In the genomic region with DNA sequence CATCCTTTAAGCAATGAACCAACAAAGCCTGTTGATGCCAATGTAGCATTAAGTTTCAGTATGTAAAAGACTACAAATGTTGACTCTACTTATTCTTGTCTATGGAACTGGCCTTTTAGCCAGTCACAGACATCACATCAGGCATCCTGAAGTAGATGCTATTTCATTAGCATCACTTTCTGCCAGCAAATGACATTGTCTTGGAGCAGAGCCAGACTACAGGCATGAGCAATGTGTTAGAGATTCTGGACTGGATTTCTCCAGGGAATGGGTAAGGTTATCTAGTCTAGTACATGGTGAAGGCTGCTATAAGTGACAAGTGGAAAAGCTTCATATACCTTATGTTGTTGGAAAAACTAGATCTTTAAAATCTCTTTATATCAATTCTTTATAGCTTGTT, we compare ENCODE assay signal across 9 cellular contexts.
DNase-seq lines count a peak whose midpoint lies in the region; ATAC-seq, FAIRE-seq and TF ChIP-seq lines count a peak whose summit lies in the region.
"Had no signal": no experiment of that assay in that cellular context is flagged by ENCODE, and none has a peak within 500 bp of the region (broad histone marks: within the 10 kb centered on the region; RNA-seq: fewer than 3 reads in every experiment).

No MANE protein-coding gene starts in this region.

- no peak overlapping the region for H2BK120ac ChIP-seq in IMR-90 (ENCODE audit: low read depth, low read length)

- no peak overlapping the region for H2BK20ac ChIP-seq in IMR-90 (ENCODE audit: low read depth, low read length)

- no peak for TF ChIP-seq CTCF in IMR-90 (conservative IDR thresholded peaks at IDR 0.05; ENCODE audit: low read depth, low read length)
- no peak for TF ChIP-seq CTCF in Calu3 (IDR thresholded peaks at IDR 0.05; ENCODE audit: unreplicated experiment)

- no peaks in the 10 kb centered on the region for H3K36me3 ChIP-seq in IMR-90 (ENCODE audit: control insufficient read depth, insufficient read depth, low read length)

- no peaks in the 10 kb centered on the region for H3K4me1 Mint-ChIP-seq in Calu3 (ENCODE audit: low read depth, unreplicated experiment)
- H3K4me1 Mint-ChIP-seq in stimulated activated naive B cell treated with anti-CD40 and anti-IgM and Interleukin-4, amounts not matched to agents 10 μg/mL and 1 μg/mL and 100 μg/mL, for 72 hours: no peaks in the 10 kb centered on the region

- no peak overlapping the region for H3K9ac ChIP-seq in IMR-90 (ENCODE audit: low read depth, low read length)

- no peak overlapping the region for H3K56ac ChIP-seq in IMR-90 (ENCODE audit: extremely low read depth, insufficient read depth, low read length)

- no peak overlapping the region for H3K23ac ChIP-seq in IMR-90 (ENCODE audit: low read depth, low read length)

- H3K18ac ChIP-seq in IMR-90 (ENCODE audit: low read depth, low read length): no peak overlapping the region

- H3K27me3 Mint-ChIP-seq in Calu3 (ENCODE audit: unreplicated experiment): no peaks in the 10 kb centered on the region
- H3K27me3 Mint-ChIP-seq in stimulated activated naive B cell treated with anti-CD40 and anti-IgM and Interleukin-4, amounts not matched to agents 10 μg/mL and 1 μg/mL and 100 μg/mL, for 72 hours: no peaks in the 10 kb centered on the region

- H3K9me3 Mint-ChIP-seq in Calu3 (ENCODE audit: low read depth, unreplicated experiment): no peaks in the 10 kb centered on the region
- peaks cover 0 to 2% of the 10 kb centered on the region in 2 donors for H3K9me3 Mint-ChIP-seq in stimulated activated naive B cell treated with anti-CD40 and anti-IgM and Interleukin-4, amounts not matched to agents 10 μg/mL and 1 μg/mL and 100 μg/mL, for 72 hours

- H3K27ac ChIP-seq in IMR-90 (ENCODE audit: insufficient read depth, low read length): no peak overlapping the region
- H3K27ac ChIP-seq in cingulate gyrus (ENCODE audit: low read depth, low read length): peak overlapping the region; percentile 43
- H3K27ac ChIP-seq: epithelial cell of prostate had no signal

- no peak overlapping the region for H2AK9ac ChIP-seq in IMR-90 (replicated peaks; ENCODE audit: low read depth, low read length, poor library complexity)

- CTCF ChIA-PET in IMR-90 (lab: Yijun Ruan, JAX): interaction anchor here (0.5 kb wide), 1 partner anchor 141 kb away, joined by 6 read pairs; no protein-coding TSS in a partner anchor
- CTCF ChIA-PET in Calu3 (lab: Charles Lee): interaction anchor here (0.6 to 0.7 kb wide), 2 partner anchors 141 to 611 kb away, joined by 5 to 6 read pairs; no protein-coding TSS in a partner anchor

- H2AK5ac ChIP-seq in IMR-90 (ENCODE audit: low read depth, low read length): no peak overlapping the region

- no peak for ATAC-seq in IMR-90 (ENCODE audit: low read depth)
- ATAC-seq in GM19035 (IDR thresholded peaks at IDR 0.05; ENCODE audit: unreplicated experiment): no peak
- ATAC-seq in stimulated activated naive B cell treated with anti-CD40 and anti-IgM and Interleukin-4, amounts not matched to agents 10 μg/mL and 1 μg/mL and 100 μg/mL, for 72 hours (replicated peaks): no peak

- no peaks in the 10 kb centered on the region for H3K9me1 ChIP-seq in IMR-90 (ENCODE audit: insufficient read depth, low read length)

- H3K14ac ChIP-seq in IMR-90 (replicated peaks; ENCODE audit: low read depth, low read length): no peak overlapping the region

- H4K91ac ChIP-seq in IMR-90 (ENCODE audit: insufficient read depth, low read depth, low read length): no peak overlapping the region

- no peak overlapping the region for H3K4me2 ChIP-seq in IMR-90 (ENCODE audit: low read depth, low read length)

- H4K20me1 ChIP-seq in IMR-90 (ENCODE audit: insufficient read depth, low read length): no peaks in the 10 kb centered on the region

- TF ChIP-seq RAD21 in IMR-90 (IDR thresholded peaks at IDR 0.05; ENCODE audit: low read length): no peak

- no peak overlapping the region for H3K4ac ChIP-seq in IMR-90 (ENCODE audit: low read depth, low read length)

- H3K4me3 ChIP-seq in IMR-90 (ENCODE audit: insufficient read depth, low read depth, low read length): no peak overlapping the region

- H3K27me3 ChIP-seq in IMR-90 (ENCODE audit: control insufficient read depth, insufficient read depth, low read length): no peaks in the 10 kb centered on the region

- no peak overlapping the region for H3K4me3 Mint-ChIP-seq in Calu3 (ENCODE audit: low read depth, unreplicated experiment)
- H3K4me3 Mint-ChIP-seq in stimulated activated naive B cell treated with anti-CD40 and anti-IgM and Interleukin-4, amounts not matched to agents 10 μg/mL and 1 μg/mL and 100 μg/mL, for 72 hours: no peak overlapping the region

- BruUV-seq in IMR-90 (replicated peaks; lab: Mats Ljungman, UMichigan): no TSS peak
- no TSS peak for BruUV-seq in Calu3 (replicated peaks; lab: Mats Ljungman, UMichigan)

- no peak overlapping the region for H4K8ac ChIP-seq in IMR-90 (ENCODE audit: low read depth in 2 of 2, low read length in 2 of 2)

- TF ChIP-seq POLR2A in IMR-90 (IDR thresholded peaks at IDR 0.05; ENCODE audit: low read depth, low read length): no peak

- no peak overlapping the region for H4K5ac ChIP-seq in IMR-90 (ENCODE audit: low read depth, low read length)

- in situ Hi-C loops in IMR-90 (cut with MboI; ENCODE audit: low sequenced_read_pairs): no loop called here

- H3K27ac Mint-ChIP-seq in Calu3 (ENCODE audit: unreplicated experiment): no peak overlapping the region
- no peak overlapping the region for H3K27ac Mint-ChIP-seq in stimulated activated naive B cell treated with anti-CD40 and anti-IgM and Interleukin-4, amounts not matched to agents 10 μg/mL and 1 μg/mL and 100 μg/mL, for 72 hours

- H3K9me3 ChIP-seq in IMR-90 (ENCODE audit: control insufficient read depth, insufficient read depth, low read length): no peaks in the 10 kb centered on the region

- no peak overlapping the region for H2BK15ac ChIP-seq in IMR-90 (ENCODE audit: low read depth, low read length)

- H3K79me1 ChIP-seq in IMR-90 (ENCODE audit: low read depth in 1 of 2, low read length in 2 of 2): no peaks in the 10 kb centered on the region

- no peaks in the 10 kb centered on the region for H3K4me1 ChIP-seq in IMR-90 (ENCODE audit: control insufficient read depth, insufficient read depth, low read length)

- H3K36me3 Mint-ChIP-seq in Calu3 (ENCODE audit: insufficient read depth, unreplicated experiment): peaks cover 5% of the 10 kb centered on the region
- H3K36me3 Mint-ChIP-seq in stimulated activated naive B cell treated with anti-CD40 and anti-IgM and Interleukin-4, amounts not matched to agents 10 μg/mL and 1 μg/mL and 100 μg/mL, for 72 hours: no peaks in the 10 kb centered on the region

- dilution Hi-C loops in IMR-90 (cut with HindIII; ENCODE audit: low sequenced_read_pairs, unreplicated experiment): no loop called here

- intact Hi-C loops in IMR-90 (cut with micrococcal nuclease) (no loop called here), Calu3 (cut with micrococcal nuclease; ENCODE audit: unreplicated experiment) (loop anchor here (1.0 kb wide), 2 partner anchors 140 to 206 kb away; no protein-coding TSS in a partner anchor)

- H2BK5ac ChIP-seq in IMR-90 (ENCODE audit: low read depth, low read length, poor library complexity, severe bottlenecking): no peak overlapping the region

- no peak overlapping the region for H2AFZ ChIP-seq in IMR-90 (replicated peaks; ENCODE audit: low read length, poor library complexity)

- POLR2A ChIA-PET in IMR-90 (lab: Charles Lee; ENCODE audit: unreplicated experiment): no interaction called here

- peak; percentile 2 for DNase-seq in IMR-90
- peak; percentile 89 for DNase-seq in NCI-H69 (lab: John Stamatoyannopoulos, UW)
- peak; percentile 92 for DNase-seq in pons (ENCODE audit: low spot score)
- DNase-seq in Calu3: no peak
- no peak for DNase-seq in stimulated activated naive B cell treated with anti-CD40 and anti-IgM and Interleukin-4, amounts not matched to agents 10 μg/mL and 1 μg/mL and 100 μg/mL, for 72 hours
- DNase-seq in GM19239 (ENCODE audit: insufficient read length, low spot score): no peak

- no peak for FAIRE-seq in GM19239 (lab: Jason Lieb, UNC)

TF ChIP-seq in IMR-90, 13 proteins besides CTCF, POLR2A, EP300 and RAD21:
- TF ChIP-seq FOS (IDR thresholded peaks at IDR 0.05; ENCODE audit: low read depth, low read length) (no peak), CHD1 (IDR thresholded peaks at IDR 0.05; ENCODE audit: low read depth, low read length) (no peak), MXI1 (IDR thresholded peaks at IDR 0.05; ENCODE audit: borderline replicate concordance, low read depth, low read length) (no peak), NFE2L2 (IDR thresholded peaks at IDR 0.05; ENCODE audit: low read depth, low read length) (no peak), RFX5 (IDR thresholded peaks at IDR 0.05; ENCODE audit: low read depth, low read length) (no peak), BHLHE40 (IDR thresholded peaks at IDR 0.05; ENCODE audit: low read depth, low read length) (no peak), CEBPB (IDR thresholded peaks at IDR 0.05; ENCODE audit: low read depth, low read length) (no peak)
- TF ChIP-seq, protein P1, sequence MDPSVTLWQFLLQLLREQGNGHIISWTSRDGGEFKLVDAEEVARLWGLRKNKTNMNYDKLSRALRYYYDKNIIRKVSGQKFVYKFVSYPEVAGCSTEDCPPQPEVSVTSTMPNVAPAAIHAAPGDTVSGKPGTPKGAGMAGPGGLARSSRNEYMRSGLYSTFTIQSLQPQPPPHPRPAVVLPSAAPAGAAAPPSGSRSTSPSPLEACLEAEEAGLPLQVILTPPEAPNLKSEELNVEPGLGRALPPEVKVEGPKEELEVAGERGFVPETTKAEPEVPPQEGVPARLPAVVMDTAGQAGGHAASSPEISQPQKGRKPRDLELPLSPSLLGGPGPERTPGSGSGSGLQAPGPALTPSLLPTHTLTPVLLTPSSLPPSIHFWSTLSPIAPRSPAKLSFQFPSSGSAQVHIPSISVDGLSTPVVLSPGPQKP (IDR thresholded peaks at IDR 0.05; ENCODE audit: borderline replicate concordance, low read depth, low read length): no peak
- TF ChIP-seq, protein P2, sequence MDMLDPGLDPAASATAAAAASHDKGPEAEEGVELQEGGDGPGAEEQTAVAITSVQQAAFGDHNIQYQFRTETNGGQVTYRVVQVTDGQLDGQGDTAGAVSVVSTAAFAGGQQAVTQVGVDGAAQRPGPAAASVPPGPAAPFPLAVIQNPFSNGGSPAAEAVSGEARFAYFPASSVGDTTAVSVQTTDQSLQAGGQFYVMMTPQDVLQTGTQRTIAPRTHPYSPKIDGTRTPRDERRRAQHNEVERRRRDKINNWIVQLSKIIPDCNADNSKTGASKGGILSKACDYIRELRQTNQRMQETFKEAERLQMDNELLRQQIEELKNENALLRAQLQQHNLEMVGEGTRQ (IDR thresholded peaks at IDR 0.05; ENCODE audit: low read depth, low read length): no peak

Comparison
In these comparisons a context has a peak if more than half of its experiments do, and no peak if none do; other contexts are left out.
1. DNase-seq: peak in IMR-90 (single experiment), NCI-H69 (single experiment) and pons (single experiment); none in Calu3 (single experiment), stimulated activated naive B cell treated with anti-CD40 and anti-IgM and Interleukin-4, amounts not matched to agents 10 μg/mL and 1 μg/mL and 100 μg/mL, for 72 hours (single experiment) and GM19239 (single experiment).